In the genomic region with DNA sequence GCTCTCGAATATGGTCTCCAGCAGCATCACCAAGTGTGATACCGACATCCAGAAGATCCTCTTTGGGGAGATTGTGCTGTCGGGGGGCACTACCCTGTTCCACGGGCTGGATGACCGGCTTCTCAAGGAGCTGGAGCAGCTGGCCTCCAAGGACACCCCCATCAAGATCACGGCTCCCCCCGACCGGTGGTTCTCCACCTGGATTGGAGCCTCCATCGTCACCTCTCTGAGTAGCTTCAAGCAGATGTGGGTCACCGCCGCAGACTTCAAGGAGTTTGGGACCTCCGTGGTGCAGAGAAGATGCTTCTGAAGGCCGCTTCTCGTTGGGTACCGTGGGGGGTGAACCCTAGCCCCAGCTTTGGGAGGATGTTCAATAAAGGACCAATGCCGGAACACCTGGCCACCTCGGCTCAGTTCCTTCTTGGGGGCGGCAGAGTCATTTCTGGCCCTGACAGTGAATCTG, we compare ENCODE assay signal across 17 cellular contexts. TPM values are rescaled to one million over a fixed set of nuclear protein-coding genes. Genes with fewer than 3 reads are reported as not detected.
DNase-seq lines count a peak whose midpoint lies in the region; ATAC-seq and TF ChIP-seq lines count a peak whose summit lies in the region.
"Had no signal": no experiment of that assay in that cellular context is flagged by ENCODE, and none has a peak within 500 bp of the region (broad histone marks: within the 10 kb centered on the region; RNA-seq: fewer than 3 reads in every experiment).

No MANE protein-coding gene starts in this region.

- H3K4me3 ChIP-seq in psoas muscle, result no peak overlapping the region
- H3K4me3 ChIP-seq: BLaER1, HAP-1 had no signal

- no peaks in the 10 kb centered on the region for H3K9me3 ChIP-seq in psoas muscle
- H3K9me3 ChIP-seq: BLaER1, HAP-1 had no signal

- H3K4me1 Mint-ChIP-seq in natural killer cell treated with Interleukin-12 subunit alpha and Interleukin-12 subunit beta and Interleukin-15 and Interleukin-18, amount 100 ng/mL, for 72 hours (ENCODE audit: low read depth in 2 of 2), result no peaks in the 10 kb centered on the region
- H3K4me1 Mint-ChIP-seq in natural killer cell (no peaks in the 10 kb centered on the region), osteocyte (ENCODE audit: unreplicated experiment) (no peaks in the 10 kb centered on the region)
- H3K4me1 Mint-ChIP-seq in stimulated activated naive CD8-positive, alpha-beta T cell treated with anti-CD3 and anti-CD28 coated beads, Interleukin-15, amount 100 ng/mL, for 72 hours, result no peaks in the 10 kb centered on the region
- H3K4me1 Mint-ChIP-seq: CD4-positive, CD25-positive, alpha-beta regulatory T cell had no signal

- no peaks in the 10 kb centered on the region for H3K4me1 ChIP-seq in psoas muscle
- H3K4me1 ChIP-seq: BLaER1, HAP-1 had no signal

- no peak for TF ChIP-seq CTCF in natural killer cell (IDR thresholded peaks at IDR 0.05)
- no peak for TF ChIP-seq CTCF in psoas muscle (IDR thresholded peaks at IDR 0.05)
- TF ChIP-seq CTCF in osteocyte (IDR thresholded peaks at IDR 0.05), result no peak

- H3K9me3 Mint-ChIP-seq in natural killer cell treated with Interleukin-12 subunit alpha and Interleukin-12 subunit beta and Interleukin-15 and Interleukin-18, amount 100 ng/mL, for 72 hours, result no peaks in the 10 kb centered on the region
- H3K9me3 Mint-ChIP-seq in natural killer cell (no peaks in the 10 kb centered on the region), osteocyte (ENCODE audit: unreplicated experiment) (no peaks in the 10 kb centered on the region)
- H3K9me3 Mint-ChIP-seq in stimulated activated naive CD8-positive, alpha-beta T cell treated with anti-CD3 and anti-CD28 coated beads, Interleukin-15, amount 100 ng/mL, for 72 hours, result no peaks in the 10 kb centered on the region
- H3K9me3 Mint-ChIP-seq: CD4-positive, CD25-positive, alpha-beta regulatory T cell had no signal

- 86 to 91% (median 87%) methylated on average over 18 of the region's 18 CpGs for WGBS in psoas muscle, 3 donors

- H3K36me3 Mint-ChIP-seq in natural killer cell treated with Interleukin-12 subunit alpha and Interleukin-12 subunit beta and Interleukin-15 and Interleukin-18, amount 100 ng/mL, for 72 hours, result no peaks in the 10 kb centered on the region
- H3K36me3 Mint-ChIP-seq in natural killer cell, result no peaks in the 10 kb centered on the region
- H3K36me3 Mint-ChIP-seq in osteocyte (ENCODE audit: unreplicated experiment), result no peaks in the 10 kb centered on the region
- H3K36me3 Mint-ChIP-seq: CD4-positive, CD25-positive, alpha-beta regulatory T cell had no signal

- no peak overlapping the region for H3K4me3 Mint-ChIP-seq in natural killer cell treated with Interleukin-12 subunit alpha and Interleukin-12 subunit beta and Interleukin-15 and Interleukin-18, amount 100 ng/mL, for 72 hours
- H3K4me3 Mint-ChIP-seq in natural killer cell (no peak overlapping the region), osteocyte (ENCODE audit: unreplicated experiment) (no peak overlapping the region)
- H3K4me3 Mint-ChIP-seq in stimulated activated naive CD8-positive, alpha-beta T cell treated with anti-CD3 and anti-CD28 coated beads, Interleukin-15, amount 100 ng/mL, for 72 hours, result no peak overlapping the region
- H3K4me3 Mint-ChIP-seq: CD4-positive, CD25-positive, alpha-beta regulatory T cell had no signal

- H3K27me3 ChIP-seq in psoas muscle (ENCODE audit: insufficient read depth in 3 of 3, low read length in 2 of 3), result peaks cover 0 to 7% (median 1%) of the 10 kb centered on the region in 3 donors

- no peaks in the 10 kb centered on the region for H3K27me3 Mint-ChIP-seq in natural killer cell treated with Interleukin-12 subunit alpha and Interleukin-12 subunit beta and Interleukin-15 and Interleukin-18, amount 100 ng/mL, for 72 hours
- H3K27me3 Mint-ChIP-seq in natural killer cell (ENCODE audit: low read depth in 2 of 2), result no peaks in the 10 kb centered on the region
- no peaks in the 10 kb centered on the region for H3K27me3 Mint-ChIP-seq in stimulated activated naive CD8-positive, alpha-beta T cell treated with anti-CD3 and anti-CD28 coated beads, Interleukin-15, amount 100 ng/mL, for 72 hours
- H3K27me3 Mint-ChIP-seq in osteocyte (ENCODE audit: unreplicated experiment), result no peaks in the 10 kb centered on the region
- H3K27me3 Mint-ChIP-seq: CD4-positive, CD25-positive, alpha-beta regulatory T cell had no signal

- intact Hi-C loops in natural killer cell (cut with micrococcal nuclease), result no loop called here
- intact Hi-C loops in sciatic nerve (cut with DNase I), result no loop called here
- intact Hi-C loops in psoas muscle (cut with DNase I), result no loop called here

- no peaks in the 10 kb centered on the region for H3K36me3 ChIP-seq in psoas muscle (ENCODE audit: insufficient read depth in 1 of 2, low read depth in 1 of 2)
- H3K36me3 ChIP-seq: BLaER1, HAP-1 had no signal

- DNase-seq in activated effector memory CD4-positive, alpha-beta T cell treated with anti-CD3 and anti-CD28 coated beads, Interleukin-2, amount 50 U/mL, for 16 hours, result peak; percentile 57
- no peak for DNase-seq in activated effector memory CD4-positive, alpha-beta T cell treated with Interleukin-2 at 50 U/mL for 16 hours
- DNase-seq in natural killer cell treated with Interleukin-12 subunit alpha and Interleukin-12 subunit beta and Interleukin-15 and Interleukin-18, amount 100 ng/mL, for 72 hours (ENCODE audit: low spot score), result peak; percentile 57
- DNase-seq in natural killer cell (no peak), sciatic nerve (ENCODE audit: low spot score) (peak; percentile 59), psoas muscle (no peak), osteocyte (ENCODE audit: extremely low spot score, unreplicated experiment) (no peak)
- DNase-seq in stimulated activated naive CD8-positive, alpha-beta T cell treated with anti-CD3 and anti-CD28 coated beads, Interleukin-15, amount 100 ng/mL, for 72 hours, result no peak
- DNase-seq: 8988T; AML-193; CD4-positive, CD25-positive, alpha-beta regulatory T cell; DMS53; GF-D8 had no signal

- no peak overlapping the region for H3K27ac Mint-ChIP-seq in natural killer cell treated with Interleukin-12 subunit alpha and Interleukin-12 subunit beta and Interleukin-15 and Interleukin-18, amount 100 ng/mL, for 72 hours
- H3K27ac Mint-ChIP-seq in natural killer cell (no peak overlapping the region), osteocyte (ENCODE audit: unreplicated experiment) (no peak overlapping the region)
- H3K27ac Mint-ChIP-seq in stimulated activated naive CD8-positive, alpha-beta T cell treated with anti-CD3 and anti-CD28 coated beads, Interleukin-15, amount 100 ng/mL, for 72 hours, result no peak overlapping the region
- H3K27ac Mint-ChIP-seq: CD4-positive, CD25-positive, alpha-beta regulatory T cell had no signal

- no peak overlapping the region for H3K27ac ChIP-seq in psoas muscle
- H3K27ac ChIP-seq: BLaER1, HL-60 had no signal

- ATAC-seq in natural killer cell treated with Interleukin-12 subunit alpha and Interleukin-12 subunit beta and Interleukin-15 and Interleukin-18, amount 100 ng/mL, for 72 hours, result no peak
- ATAC-seq in natural killer cell, result no peak
- ATAC-seq in sciatic nerve, result no peak
- no peak for ATAC-seq in stimulated activated naive CD8-positive, alpha-beta T cell treated with anti-CD3 and anti-CD28 coated beads, Interleukin-15, amount 100 ng/mL, for 72 hours
- ATAC-seq in psoas muscle, result no peak

RNA-seq across cellular contexts. Expression of a gene that starts 1.3 kb away (rescaled TPM):
- not detected for total RNA-seq in natural killer cell treated with Interleukin-12 subunit alpha and Interleukin-12 subunit beta and Interleukin-15 and Interleukin-18, amount 100 ng/mL, for 72 hours
- total RNA-seq in natural killer cell (not detected), sciatic nerve (not detected), psoas muscle (not detected), osteocyte (not detected in 2 replicates)
- polyA plus RNA-seq in psoas muscle, result not detected
- total RNA-seq: CD4-positive, CD25-positive, alpha-beta regulatory T cell; H1 had no signal
- polyA plus RNA-seq: CD4-positive, CD25-positive, alpha-beta regulatory T cell; H1 had no signal

RNA-seq across cellular contexts. Expression of a gene that starts 46.5 kb away (rescaled TPM):
- not detected for total RNA-seq in natural killer cell treated with Interleukin-12 subunit alpha and Interleukin-12 subunit beta and Interleukin-15 and Interleukin-18, amount 100 ng/mL, for 72 hours
- total RNA-seq in natural killer cell, result under 1 TPM in 2 of 3 donors, not detected in 1; 0.25 to 0.64 TPM
- 31.3 TPM for total RNA-seq in sciatic nerve
- 1 to 10 TPM in 1 of 4 donors, under 1 TPM in 3; 0.20 to 1.2 (median 0.50) TPM for total RNA-seq in psoas muscle
- under 1 TPM; 0.04 to 0.31 (median 0.20) TPM for polyA plus RNA-seq in psoas muscle
- 7.1 and 7.4 TPM in 2 replicates for total RNA-seq in osteocyte
- polyA plus RNA-seq: CD4-positive, CD25-positive, alpha-beta regulatory T cell had no signal

Comparison
In these comparisons a context has a peak if more than half of its experiments do, and no peak if none do; other contexts are left out.
1. DNase-seq: peak in activated effector memory CD4-positive, alpha-beta T cell treated with anti-CD3 and anti-CD28 coated beads, Interleukin-2, amount 50 U/mL, for 16 hours (single experiment), natural killer cell treated with Interleukin-12 subunit alpha and Interleukin-12 subunit beta and Interleukin-15 and Interleukin-18, amount 100 ng/mL, for 72 hours (single experiment) and sciatic nerve (single experiment); none in activated effector memory CD4-positive, alpha-beta T cell treated with Interleukin-2 at 50 U/mL for 16 hours (single experiment), natural killer cell (single experiment), stimulated activated naive CD8-positive, alpha-beta T cell treated with anti-CD3 and anti-CD28 coated beads, Interleukin-15, amount 100 ng/mL, for 72 hours (0 of 2), psoas muscle (0 of 2) and osteocyte (single experiment).